7 cellular contexts compared by ENCODE assay signal in the genomic region with DNA sequence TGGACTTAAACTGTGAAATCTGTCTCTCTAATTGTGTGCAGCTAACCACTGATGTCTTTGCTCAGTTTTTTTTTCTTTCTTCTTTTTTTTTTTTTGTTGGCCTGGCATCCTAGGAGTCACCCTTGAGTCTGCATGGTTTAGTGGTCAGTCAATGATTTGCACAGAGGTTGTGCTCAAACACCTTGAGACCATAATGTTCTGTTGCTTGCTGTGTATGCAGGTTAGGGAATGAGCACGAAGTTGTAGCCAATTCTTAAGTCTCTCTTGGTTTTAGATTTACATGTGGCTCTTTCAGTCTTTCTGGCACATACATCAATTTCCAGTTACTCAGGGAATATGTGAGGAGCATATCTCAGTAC. TPM values are rescaled to one million over a fixed set of nuclear protein-coding genes. Genes with fewer than 3 reads are reported as not detected.
"Had no signal": no experiment of that assay in that cellular context is flagged by ENCODE, and none has a peak within 500 bp of the region (broad histone marks: within the 10 kb centered on the region; RNA-seq: fewer than 3 reads in every experiment).

No MANE protein-coding gene starts in this region.

- H3K4me2 ChIP-seq: GM23338 had no signal

- H2AFZ ChIP-seq: GM23338 had no signal

- H3K27ac ChIP-seq: HL-60 had no signal

- H3K4me3 ChIP-seq: GM23338, K562 had no signal

- DNase-seq: H9, HFFc6, IMR-90, KG1 had no signal

RNA-seq across cellular contexts. Expression of a gene that starts 16.7 kb away (rescaled TPM):
- total RNA-seq: H9 had no signal
